ENCODE assay signal across 11 cellular contexts in the genomic region with DNA sequence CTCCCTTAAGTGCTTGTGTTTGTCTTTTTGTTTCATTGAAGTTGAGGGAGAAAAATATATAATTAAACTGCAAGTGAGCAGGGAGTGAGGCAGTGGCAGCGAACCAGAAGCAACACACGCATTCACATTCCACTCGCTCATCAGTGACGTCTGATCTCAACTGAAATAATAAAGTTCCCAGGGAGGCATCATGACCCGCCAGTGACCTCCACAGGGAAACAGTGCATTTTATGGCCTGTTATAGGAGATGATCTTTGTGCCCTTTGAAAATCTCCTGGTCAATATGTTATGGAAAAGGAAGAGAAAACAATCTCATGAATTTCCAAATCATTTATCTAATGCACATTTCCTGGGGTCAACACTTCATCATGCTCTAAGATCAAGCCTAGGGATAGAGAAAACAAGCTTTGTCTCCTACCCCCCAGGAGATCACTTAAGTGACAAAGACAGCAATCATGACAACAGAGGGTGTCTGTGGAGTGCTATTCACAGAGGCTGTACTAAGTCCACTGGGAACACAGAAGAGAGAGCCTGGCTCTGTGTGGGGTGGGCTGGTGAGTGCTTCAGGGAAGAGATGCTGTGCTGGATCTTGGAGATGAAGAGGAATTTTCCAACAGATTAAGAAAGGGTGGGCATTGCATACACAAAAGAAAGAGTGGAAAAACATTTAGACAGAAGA.
DNase-seq lines count a peak whose midpoint lies in the region; ATAC-seq and TF ChIP-seq lines count a peak whose summit lies in the region.
"Had no signal": no experiment of that assay in that cellular context is flagged by ENCODE, and none has a peak within 500 bp of the region (broad histone marks: within the 10 kb centered on the region; RNA-seq: fewer than 3 reads in every experiment).

No MANE protein-coding gene starts in this region.

- intact Hi-C loops in natural killer cell (cut with micrococcal nuclease) = no loop called here

- peaks cover 10% of the 10 kb centered on the region for H3K36me3 Mint-ChIP-seq in natural killer cell
- H3K36me3 Mint-ChIP-seq: activated naive CD4-positive, alpha-beta T cell treated with anti-CD3 and anti-CD28 coated beads, Interleukin-2, amount 10 ng/mL, durations not matched to agents 7 days and 5 days had no signal

- no peaks in the 10 kb centered on the region for H3K27me3 ChIP-seq in skeletal muscle satellite cell (ENCODE audit: control insufficient read depth, insufficient read depth, low read length)

- no peak overlapping the region for H3K4me3 Mint-ChIP-seq in natural killer cell
- H3K4me3 Mint-ChIP-seq: activated naive CD4-positive, alpha-beta T cell treated with anti-CD3 and anti-CD28 coated beads, Interleukin-2, amount 10 ng/mL, durations not matched to agents 7 days and 5 days had no signal

- H3K4me3 ChIP-seq in cardiac fibroblast (replicated peaks in 1 of 2; ENCODE audit: low read depth in 2 of 2, low read length in 2 of 2) (no peak overlapping the region), skeletal muscle satellite cell (ENCODE audit: low read length) (no peak overlapping the region)
- H3K4me3 ChIP-seq: prostate gland had no signal

- H3K27ac Mint-ChIP-seq in natural killer cell = no peak overlapping the region
- H3K27ac Mint-ChIP-seq: activated naive CD4-positive, alpha-beta T cell treated with anti-CD3 and anti-CD28 coated beads, Interleukin-2, amount 10 ng/mL, durations not matched to agents 7 days and 5 days had no signal

- DNase-seq in M059J (ENCODE audit: low read depth) (peak; percentile 49), cardiac fibroblast (ENCODE audit: low read depth in 2 of 2) (peak; percentile 88 to 89), iris pigment epithelial cell (ENCODE audit: low read depth) (peak; percentile 96), NCI-H226 (no peak), cortex of kidney (lab: John Stamatoyannopoulos, UW) (no peak), natural killer cell (no peak)
- DNase-seq: activated naive CD4-positive, alpha-beta T cell treated with anti-CD3 and anti-CD28 coated beads, Interleukin-2, amount 10 ng/mL, durations not matched to agents 7 days and 5 days; NCI-H526 treated with DMSO at 0.1 percent for 48 hours had no signal

- no peak overlapping the region for H3K4me2 ChIP-seq in skeletal muscle satellite cell (ENCODE audit: low read length)

- ATAC-seq in GM21737 (IDR thresholded peaks at IDR 0.05; ENCODE audit: unreplicated experiment) (no peak), natural killer cell (no peak)

- peaks cover 8 to 18% of the 10 kb centered on the region in 2 donors for H3K9me3 Mint-ChIP-seq in natural killer cell

- no peaks in the 10 kb centered on the region for H3K36me3 ChIP-seq in skeletal muscle satellite cell (ENCODE audit: insufficient read depth, low read length)
- H3K36me3 ChIP-seq: prostate gland had no signal

- H3K27me3 Mint-ChIP-seq in natural killer cell (ENCODE audit: low read depth in 2 of 2) = no peaks in the 10 kb centered on the region
- H3K27me3 Mint-ChIP-seq: activated naive CD4-positive, alpha-beta T cell treated with anti-CD3 and anti-CD28 coated beads, Interleukin-2, amount 10 ng/mL, durations not matched to agents 7 days and 5 days had no signal

- no peaks in the 10 kb centered on the region for H3K4me1 Mint-ChIP-seq in natural killer cell
- H3K4me1 Mint-ChIP-seq: activated naive CD4-positive, alpha-beta T cell treated with anti-CD3 and anti-CD28 coated beads, Interleukin-2, amount 10 ng/mL, durations not matched to agents 7 days and 5 days had no signal

- no peak for TF ChIP-seq CTCF in cardiac fibroblast (IDR thresholded peaks at IDR 0.05; ENCODE audit: low read depth, low read length)
- TF ChIP-seq CTCF in natural killer cell (IDR thresholded peaks at IDR 0.05) = no peak

- no peaks in the 10 kb centered on the region for H3K9me3 ChIP-seq in skeletal muscle satellite cell (replicated peaks; ENCODE audit: low read length)
- H3K9me3 ChIP-seq: prostate gland had no signal

- H3K9ac ChIP-seq in skeletal muscle satellite cell (ENCODE audit: low read depth, low read length) = peak overlapping the region; percentile 52

- peaks cover 11% of the 10 kb centered on the region for H3K4me1 ChIP-seq in skeletal muscle satellite cell (ENCODE audit: control insufficient read depth, insufficient read depth, low read length)
- H3K4me1 ChIP-seq: prostate gland had no signal

Comparison
In these comparisons a context has a peak if more than half of its experiments do, and no peak if none do; other contexts are left out.
1. DNase-seq: peak in M059J (single experiment), cardiac fibroblast (2 of 2) and iris pigment epithelial cell (single experiment); none in NCI-H226 (single experiment), cortex of kidney (single experiment) and natural killer cell (single experiment).